In genomic region chr22:46054878-46055158, GRCh38 we compare ENCODE assay signal across 9 cellular contexts.
DNase-seq lines count a peak whose midpoint lies in the region; ATAC-seq and TF ChIP-seq lines count a peak whose summit lies in the region.
"Had no signal": no experiment of that assay in that cellular context is flagged by ENCODE, and none has a peak within 500 bp of the region (broad histone marks: within the 10 kb centered on the region; RNA-seq: fewer than 3 reads in every experiment).

No MANE protein-coding gene starts in this region.

- H3K36me3 ChIP-seq in aorta (ENCODE audit: control insufficient read depth in 1 of 2, insufficient read depth in 2 of 2, low read length in 1 of 2): no peaks in the 10 kb centered on the region

- H3K4me3 ChIP-seq in aorta (ENCODE audit: low read length in 2 of 2): peak overlapping the region; percentile 72 to 86

- H3K27me3 ChIP-seq in aorta (ENCODE audit: control insufficient read depth in 1 of 2, insufficient read depth in 2 of 2, low read length in 1 of 2): no peaks in the 10 kb centered on the region

- H3K27ac Mint-ChIP-seq in stimulated activated naive CD8-positive, alpha-beta T cell treated with anti-CD3 and anti-CD28 coated beads, Interleukin-15, Interleukin-2, amounts not matched to agents 100 ng/mL and 50 ng/mL, for 24 hours: peak overlapping the region; percentile 96
- H3K27ac Mint-ChIP-seq in brain: peak overlapping the region; percentile 31 to 98 (median 97)

- no peak for TF ChIP-seq POLR2A in erythroblast (IDR thresholded peaks at IDR 0.05; ENCODE audit: low read length)

- DNase-seq in stimulated activated naive CD8-positive, alpha-beta T cell treated with anti-CD3 and anti-CD28 coated beads, Interleukin-15, Interleukin-2, amounts not matched to agents 100 U/mL and 50 U/mL, for 24 hours: no peak
- DNase-seq in middle frontal gyrus (ENCODE audit: extremely low spot score, low spot score) (peak; percentile 3), aorta (peak in 1 of 2 donors; percentile 42), hippocampal formation (lab: John Stamatoyannopoulos, UW) (no peak), SHP77 treated with DMSO at 0.1 percent for 48 hours (lab: John Stamatoyannopoulos, UW) (no peak), erythroblast (lab: John Stamatoyannopoulos, UW) (no peak)
- DNase-seq: SW 1271 had no signal

- peaks cover 77% of the 10 kb centered on the region for H3K4me1 Mint-ChIP-seq in stimulated activated naive CD8-positive, alpha-beta T cell treated with anti-CD3 and anti-CD28 coated beads, Interleukin-15, Interleukin-2, amounts not matched to agents 100 ng/mL and 50 ng/mL, for 24 hours (ENCODE audit: low read depth)
- H3K4me1 Mint-ChIP-seq in brain: peaks cover 46% of the 10 kb centered on the region

- peak overlapping the region; percentile 85 for H3K4me3 Mint-ChIP-seq in stimulated activated naive CD8-positive, alpha-beta T cell treated with anti-CD3 and anti-CD28 coated beads, Interleukin-15, Interleukin-2, amounts not matched to agents 100 ng/mL and 50 ng/mL, for 24 hours
- peak overlapping the region in 4 of 5 experiments; percentile 65 to 87 (median 84) for H3K4me3 Mint-ChIP-seq in brain

- peaks cover 0 to 2% of the 10 kb centered on the region in 2 donors for H3K4me1 ChIP-seq in aorta (ENCODE audit: control insufficient read depth in 1 of 2, insufficient read depth in 2 of 2, low read length in 2 of 2)

- no peak for ATAC-seq in stimulated activated naive CD8-positive, alpha-beta T cell treated with anti-CD3 and anti-CD28 coated beads, Interleukin-15, Interleukin-2, amounts not matched to agents 100 U/mL and 50 U/mL, for 24 hours
- no peak for ATAC-seq in aorta (ENCODE audit: low FRiP score)

- peak overlapping the region; percentile 85 to 92 for H3K27ac ChIP-seq in aorta (ENCODE audit: low read depth in 1 of 2, low read length in 2 of 2)

- H3K27me3 Mint-ChIP-seq in stimulated activated naive CD8-positive, alpha-beta T cell treated with anti-CD3 and anti-CD28 coated beads, Interleukin-15, Interleukin-2, amounts not matched to agents 100 ng/mL and 50 ng/mL, for 24 hours: no peaks in the 10 kb centered on the region
- H3K27me3 Mint-ChIP-seq in brain: peaks cover 42% of the 10 kb centered on the region

- no peaks in the 10 kb centered on the region for H3K9me3 ChIP-seq in aorta (ENCODE audit: control insufficient read depth, low read length)

- no peak for TF ChIP-seq CTCF in brain (conservative IDR thresholded peaks at IDR 0.05)

- H3K36me3 Mint-ChIP-seq in stimulated activated naive CD8-positive, alpha-beta T cell treated with anti-CD3 and anti-CD28 coated beads, Interleukin-15, Interleukin-2, amounts not matched to agents 100 ng/mL and 50 ng/mL, for 24 hours (ENCODE audit: low read depth): no peaks in the 10 kb centered on the region
- no peaks in the 10 kb centered on the region for H3K36me3 Mint-ChIP-seq in brain

- intact Hi-C loops in aorta (cut with DNase I): loop anchor here in 1 of 2 donors (5.0 kb wide), 1 partner anchor 43 kb away; no protein-coding TSS in a partner anchor

- 2 to 5% methylated on average over 5 of the region's 5 CpGs for WGBS in aorta, 2 donors

- no peaks in the 10 kb centered on the region for H3K9me3 Mint-ChIP-seq in stimulated activated naive CD8-positive, alpha-beta T cell treated with anti-CD3 and anti-CD28 coated beads, Interleukin-15, Interleukin-2, amounts not matched to agents 100 ng/mL and 50 ng/mL, for 24 hours
- H3K9me3 Mint-ChIP-seq in brain: peaks cover 0 to 7% (median 0%) of the 10 kb centered on the region in 5 experiments
